In genomic region chr17:9371019-9371418, GRCh38 we compare ENCODE assay signal across 11 cellular contexts.
DNase-seq lines count a peak whose midpoint lies in the region; ATAC-seq, FAIRE-seq and TF ChIP-seq lines count a peak whose summit lies in the region.
"Had no signal": no experiment of that assay in that cellular context is flagged by ENCODE, and none has a peak within 500 bp of the region (broad histone marks: within the 10 kb centered on the region; RNA-seq: fewer than 3 reads in every experiment).

No MANE protein-coding gene starts in this region.

- peaks cover 9% of the 10 kb centered on the region for H3K36me3 Mint-ChIP-seq in activated naive CD8-positive, alpha-beta T cell treated with anti-CD3 and anti-CD28 coated beads, Interleukin-2, amount 50 U/mL, for 24 hours (ENCODE audit: low read depth)
- H3K36me3 Mint-ChIP-seq in activated naive CD8-positive, alpha-beta T cell treated with anti-CD3 and anti-CD28 coated beads for 36 hours: peaks cover 4% of the 10 kb centered on the region
- H3K36me3 Mint-ChIP-seq in natural killer cell: no peaks in the 10 kb centered on the region

- no peak overlapping the region for H3K27ac Mint-ChIP-seq in activated naive CD8-positive, alpha-beta T cell treated with anti-CD3 and anti-CD28 coated beads, Interleukin-2, amount 50 U/mL, for 24 hours
- no peak overlapping the region for H3K27ac Mint-ChIP-seq in activated naive CD8-positive, alpha-beta T cell treated with anti-CD3 and anti-CD28 coated beads for 36 hours
- peak overlapping the region in 1 of 2 donors; percentile 40 for H3K27ac Mint-ChIP-seq in natural killer cell

- TF ChIP-seq EP300 in upper lobe of left lung (IDR thresholded peaks at IDR 0.05): no peak

- FAIRE-seq in HTR-8/SVneo (lab: Jason Lieb, UNC): no peak
- FAIRE-seq: H1 had no signal

- H3K9me3 Mint-ChIP-seq in activated naive CD8-positive, alpha-beta T cell treated with anti-CD3 and anti-CD28 coated beads, Interleukin-2, amount 50 U/mL, for 24 hours: peaks cover under 1% of the 10 kb centered on the region
- peaks cover 2% of the 10 kb centered on the region for H3K9me3 Mint-ChIP-seq in activated naive CD8-positive, alpha-beta T cell treated with anti-CD3 and anti-CD28 coated beads for 36 hours
- no peaks in the 10 kb centered on the region for H3K9me3 Mint-ChIP-seq in natural killer cell

- no peaks in the 10 kb centered on the region for H3K27me3 ChIP-seq in upper lobe of left lung
- H3K27me3 ChIP-seq in mesendoderm (ENCODE audit: insufficient read depth, low read length, poor library complexity): no peaks in the 10 kb centered on the region
- H3K27me3 ChIP-seq: BLaER1 had no signal

- H4K8ac ChIP-seq in mesendoderm (ENCODE audit: low read depth, low read length): no peak overlapping the region

- no peak overlapping the region for H3K56ac ChIP-seq in mesendoderm (ENCODE audit: low read length)

- H3K4me2 ChIP-seq in mesendoderm (ENCODE audit: low read length): no peak overlapping the region
- H3K4me2 ChIP-seq: BLaER1 had no signal

- H3K9me3 ChIP-seq in upper lobe of left lung: no peaks in the 10 kb centered on the region

- peaks cover 13% of the 10 kb centered on the region for H3K4me1 Mint-ChIP-seq in activated naive CD8-positive, alpha-beta T cell treated with anti-CD3 and anti-CD28 coated beads, Interleukin-2, amount 50 U/mL, for 24 hours
- no peaks in the 10 kb centered on the region for H3K4me1 Mint-ChIP-seq in activated naive CD8-positive, alpha-beta T cell treated with anti-CD3 and anti-CD28 coated beads for 36 hours
- peaks cover 28 to 29% of the 10 kb centered on the region in 2 donors for H3K4me1 Mint-ChIP-seq in natural killer cell

- no peak for TF ChIP-seq POLR2A in upper lobe of left lung (IDR thresholded peaks at IDR 0.05)

- H3K4me3 Mint-ChIP-seq in activated naive CD8-positive, alpha-beta T cell treated with anti-CD3 and anti-CD28 coated beads, Interleukin-2, amount 50 U/mL, for 24 hours: no peak overlapping the region
- no peak overlapping the region for H3K4me3 Mint-ChIP-seq in activated naive CD8-positive, alpha-beta T cell treated with anti-CD3 and anti-CD28 coated beads for 36 hours
- no peak overlapping the region for H3K4me3 Mint-ChIP-seq in natural killer cell

- H2BK15ac ChIP-seq in mesendoderm (replicated peaks; ENCODE audit: low read depth): no peak overlapping the region

- H3K4me1 ChIP-seq in upper lobe of left lung: peaks cover 6 to 21% (median 9%) of the 10 kb centered on the region in 4 donors
- H3K4me1 ChIP-seq in mesendoderm (ENCODE audit: control insufficient read depth, low read depth, low read length): no peaks in the 10 kb centered on the region

- no peak overlapping the region for H3K23ac ChIP-seq in mesendoderm (ENCODE audit: low read length)

- H3K79me2 ChIP-seq in mesendoderm (ENCODE audit: control insufficient read depth, insufficient read depth, low read length): no peaks in the 10 kb centered on the region

- H3K4me3 ChIP-seq in foreskin fibroblast (ENCODE audit: low read depth in 1 of 2, low read length in 2 of 2) (no peak overlapping the region), upper lobe of left lung (no peak overlapping the region), mesendoderm (ENCODE audit: low read length) (no peak overlapping the region)
- H3K4me3 ChIP-seq: BLaER1 had no signal

- H2BK5ac ChIP-seq in mesendoderm (ENCODE audit: low read length): no peak overlapping the region

- DNase-seq in activated naive CD8-positive, alpha-beta T cell treated with anti-CD3 and anti-CD28 coated beads, Interleukin-2, amount 50 U/mL, for 24 hours: no peak
- no peak for DNase-seq in activated naive CD8-positive, alpha-beta T cell treated with anti-CD3 and anti-CD28 coated beads for 36 hours
- DNase-seq in NCI-H774 (lab: John Stamatoyannopoulos, UW) (peak; percentile 14), foreskin fibroblast (peak; percentile 32 to 47), upper lobe of left lung (no peak), mesendoderm (no peak), natural killer cell (no peak), HTR-8/SVneo (ENCODE audit: insufficient read length, low spot score) (no peak)
- DNase-seq: T-helper 9 cell had no signal

- intact Hi-C loops in natural killer cell (cut with micrococcal nuclease): no loop called here

- TF ChIP-seq CTCF in foreskin fibroblast (IDR thresholded peaks at IDR 0.05; ENCODE audit: low read depth, low read length): no peak
- TF ChIP-seq CTCF in upper lobe of left lung (IDR thresholded peaks at IDR 0.05): no peak
- TF ChIP-seq CTCF in natural killer cell (IDR thresholded peaks at IDR 0.05): no peak

- no peak overlapping the region for H3K27ac ChIP-seq in upper lobe of left lung
- no peak overlapping the region for H3K27ac ChIP-seq in mesendoderm (ENCODE audit: low read depth, low read length)
- H3K27ac ChIP-seq: BLaER1 had no signal

- H3K36me3 ChIP-seq in upper lobe of left lung (peaks cover 0 to under 1% (median 0%) of the 10 kb centered on the region in 4 donors), mesendoderm (ENCODE audit: control insufficient read depth, insufficient read depth, low read length) (no peaks in the 10 kb centered on the region)

- H3K4ac ChIP-seq in mesendoderm (ENCODE audit: low read depth, low read length): no peak overlapping the region

- no peaks in the 10 kb centered on the region for H3K79me1 ChIP-seq in mesendoderm (ENCODE audit: low read length)

- H3K27me3 Mint-ChIP-seq in activated naive CD8-positive, alpha-beta T cell treated with anti-CD3 and anti-CD28 coated beads, Interleukin-2, amount 50 U/mL, for 24 hours: no peaks in the 10 kb centered on the region
- no peaks in the 10 kb centered on the region for H3K27me3 Mint-ChIP-seq in activated naive CD8-positive, alpha-beta T cell treated with anti-CD3 and anti-CD28 coated beads for 36 hours
- no peaks in the 10 kb centered on the region for H3K27me3 Mint-ChIP-seq in natural killer cell (ENCODE audit: low read depth in 2 of 2)

- no peak overlapping the region for H2BK120ac ChIP-seq in mesendoderm (ENCODE audit: low read depth, low read length)

- 56 to 67% methylated on average over 4 of the region's 4 CpGs for WGBS in upper lobe of left lung, 2 donors
- no CpG with 5 or more reads among the region's 4 CpGs for WGBS in mesendoderm (ENCODE audit: extremely low coverage, insufficient coverage, low lambda C conversion rate)

- H3K18ac ChIP-seq in mesendoderm (ENCODE audit: low read length): no peak overlapping the region

- no peak overlapping the region for H3K9ac ChIP-seq in mesendoderm (ENCODE audit: low read length)
- H3K9ac ChIP-seq: BLaER1 had no signal

- ATAC-seq in activated naive CD8-positive, alpha-beta T cell treated with anti-CD3 and anti-CD28 coated beads, Interleukin-2, amount 50 U/mL, for 24 hours: peak; percentile 86
- ATAC-seq in upper lobe of left lung (ENCODE audit: low FRiP score in 2 of 2): peak; percentile 46 to 68
- ATAC-seq in natural killer cell: no peak

- H2AK5ac ChIP-seq in mesendoderm (ENCODE audit: low read length): no peak overlapping the region

- no peak overlapping the region for H4K5ac ChIP-seq in mesendoderm (ENCODE audit: low read length)

Comparison
In these comparisons a context has a peak if more than half of its experiments do, and no peak if none do; other contexts are left out.
1. ATAC-seq: peak in activated naive CD8-positive, alpha-beta T cell treated with anti-CD3 and anti-CD28 coated beads, Interleukin-2, amount 50 U/mL, for 24 hours (single experiment) and upper lobe of left lung (2 of 2); none in natural killer cell (0 of 3).
2. DNase-seq: peak in NCI-H774 (single experiment) and foreskin fibroblast (2 of 2); none in activated naive CD8-positive, alpha-beta T cell treated with anti-CD3 and anti-CD28 coated beads, Interleukin-2, amount 50 U/mL, for 24 hours (single experiment), activated naive CD8-positive, alpha-beta T cell treated with anti-CD3 and anti-CD28 coated beads for 36 hours (single experiment), upper lobe of left lung (0 of 2), mesendoderm (single experiment), natural killer cell (single experiment) and HTR-8/SVneo (single experiment).